8 cellular contexts compared by ENCODE assay signal in genomic region chr17:49136335-49136734, GRCh38. TPM values are rescaled to one million over a fixed set of nuclear protein-coding genes. Genes with fewer than 3 reads are reported as not detected.
"Had no signal": no experiment of that assay in that cellular context is flagged by ENCODE, and none has a peak within 500 bp of the region (broad histone marks: within the 10 kb centered on the region; RNA-seq: fewer than 3 reads in every experiment).

No MANE protein-coding gene starts in this region.

- H3K4me3 ChIP-seq: GM12878 had no signal

- DNase-seq: GDM1, GF-D8 had no signal

- FAIRE-seq: G401.6, GM12878, GM12891, GM12892, GM18507, GM19239 had no signal

- ATAC-seq: GM12878 had no signal

RNA-seq across cellular contexts. Expression of gene B4GALNT2, which starts 3.8 kb away (rescaled TPM):
- total RNA-seq: GM12878 had no signal
- polyA plus RNA-seq: GM12878 had no signal
